In the genomic region with DNA sequence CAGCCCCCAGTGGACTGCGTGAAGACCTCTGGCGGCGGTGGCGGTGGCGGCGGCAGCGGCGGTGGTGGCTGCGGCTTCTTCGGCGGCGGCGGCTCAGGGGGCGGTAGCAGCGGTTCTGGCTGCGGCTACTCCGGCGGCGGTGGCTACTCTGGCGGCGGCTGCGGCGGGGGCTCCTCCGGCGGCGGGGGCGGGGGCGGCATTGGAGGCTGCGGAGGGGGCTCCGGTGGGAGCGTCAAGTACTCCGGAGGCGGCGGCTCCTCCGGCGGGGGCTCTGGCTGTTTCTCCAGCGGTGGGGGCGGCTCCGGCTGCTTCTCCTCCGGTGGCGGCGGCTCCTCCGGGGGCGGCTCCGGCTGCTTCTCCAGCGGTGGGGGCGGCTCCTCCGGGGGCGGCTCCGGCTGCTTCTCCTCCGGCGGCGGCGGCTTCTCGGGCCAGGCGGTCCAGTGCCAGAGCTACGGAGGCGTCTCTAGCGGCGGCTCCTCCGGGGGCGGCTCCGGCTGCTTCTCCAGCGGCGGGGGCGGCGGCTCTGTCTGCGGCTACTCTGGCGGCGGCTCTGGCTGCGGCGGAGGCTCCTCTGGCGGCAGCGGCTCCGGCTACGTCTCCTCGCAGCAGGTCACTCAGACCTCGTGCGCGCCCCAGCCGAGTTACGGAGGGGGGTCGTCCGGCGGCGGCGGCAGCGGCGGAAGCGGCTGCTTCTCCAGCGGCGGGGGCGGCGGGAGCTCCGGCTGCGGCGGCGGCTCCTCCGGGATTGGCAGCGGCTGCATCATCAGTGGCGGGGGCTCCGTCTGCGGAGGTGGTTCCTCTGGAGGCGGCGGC, we compare ENCODE assay signal across 8 cellular contexts. TPM values are rescaled to one million over a fixed set of nuclear protein-coding genes. Genes with fewer than 3 reads are reported as not detected.
A peak's percentile ranks its signal among the peaks of the same experiment; 100 is the strongest.
DNase-seq lines count a peak whose midpoint lies in the region; ATAC-seq lines count a peak whose summit lies in the region.

No MANE protein-coding gene starts in this region.

- H3K9ac ChIP-seq in adipocyte (ENCODE audit: low read length) = no peak overlapping the region
- H3K9ac ChIP-seq in iPS-18a (ENCODE audit: low read length) = no peak overlapping the region

- no peaks in the 10 kb centered on the region for H3K36me3 Mint-ChIP-seq in CD4-positive, CD25-positive, alpha-beta regulatory T cell

- H3K4me3 Mint-ChIP-seq in CD4-positive, CD25-positive, alpha-beta regulatory T cell = peak overlapping the region; percentile 71 to 85 (median 82)

- no peaks in the 10 kb centered on the region for H3K36me3 ChIP-seq in CD4-positive, CD25-positive, alpha-beta regulatory T cell (ENCODE audit: control insufficient read depth, insufficient read depth, low read length)
- H3K36me3 ChIP-seq in adipocyte (ENCODE audit: control insufficient read depth, insufficient read depth, low read length, severe bottlenecking) (no peaks in the 10 kb centered on the region), iPS-18a (ENCODE audit: control insufficient read depth, low read depth, low read length) (no peaks in the 10 kb centered on the region)

- peaks cover 26% of the 10 kb centered on the region for H3K4me1 ChIP-seq in CD4-positive, CD25-positive, alpha-beta regulatory T cell (ENCODE audit: control insufficient read depth, insufficient read depth, low read length, poor library complexity, severe bottlenecking)
- H3K4me1 ChIP-seq in adipocyte (ENCODE audit: control insufficient read depth, insufficient read depth, low read length) (no peaks in the 10 kb centered on the region), iPS-18a (ENCODE audit: control insufficient read depth, low read depth, low read length) (peaks cover 4% of the 10 kb centered on the region)

- H3K9me3 Mint-ChIP-seq in CD4-positive, CD25-positive, alpha-beta regulatory T cell = peaks cover 0 to 2% (median 0%) of the 10 kb centered on the region in 7 donors

- no peaks in the 10 kb centered on the region for H3K9me3 ChIP-seq in CD4-positive, CD25-positive, alpha-beta regulatory T cell (ENCODE audit: control insufficient read depth in 2 of 2, low read length in 2 of 2)
- H3K9me3 ChIP-seq in adipocyte (ENCODE audit: control insufficient read depth, low read length) = no peaks in the 10 kb centered on the region
- H3K9me3 ChIP-seq in iPS-18a (ENCODE audit: control insufficient read depth, low read depth, low read length) = no peaks in the 10 kb centered on the region

- DNase-seq in CD4-positive, CD25-positive, alpha-beta regulatory T cell = peak in 2 of 3 donors; percentile 9 to 18
- DNase-seq in NCI-H1092 (lab: John Stamatoyannopoulos, UW) (peak; percentile 12), adipocyte (ENCODE audit: low read depth) (peak; percentile 49)
- DNase-seq in stimulated activated CD4-positive, alpha-beta T cell treated with anti-CD3 and anti-CD28 coated beads, TNF-alpha, amount 100 ng/mL, for 1 hour (ENCODE audit: low read depth in 3 of 3, low spot score in 1 of 3) = peak in 2 of 3 donors; percentile 16 to 21

- no peak overlapping the region for H3K27ac ChIP-seq in CD4-positive, CD25-positive, alpha-beta regulatory T cell (ENCODE audit: insufficient read depth, low read length, poor library complexity, severe bottlenecking)
- H3K27ac ChIP-seq in iPS-18a (ENCODE audit: low read length) = no peak overlapping the region

- H3K27ac Mint-ChIP-seq in CD4-positive, CD25-positive, alpha-beta regulatory T cell = no peak overlapping the region

- peaks cover 0 to 30% (median 20%) of the 10 kb centered on the region in 4 donors for H3K4me1 Mint-ChIP-seq in CD4-positive, CD25-positive, alpha-beta regulatory T cell

- peaks cover 55% of the 10 kb centered on the region for H3K27me3 Mint-ChIP-seq in CD4-positive, CD25-positive, alpha-beta regulatory T cell

- no peak overlapping the region for H3K4me3 ChIP-seq in CD4-positive, CD25-positive, alpha-beta regulatory T cell (ENCODE audit: low read depth, low read length)
- peak overlapping the region; percentile 52 for H3K4me3 ChIP-seq in adipocyte (ENCODE audit: low read length)
- H3K4me3 ChIP-seq in iPS-18a (ENCODE audit: low read length) = peak overlapping the region; percentile 60

- peaks cover 32% of the 10 kb centered on the region for H3K27me3 ChIP-seq in CD4-positive, CD25-positive, alpha-beta regulatory T cell (ENCODE audit: control insufficient read depth, insufficient read depth, low read length)
- peaks cover 29% of the 10 kb centered on the region for H3K27me3 ChIP-seq in adipocyte (replicated peaks; ENCODE audit: control insufficient read depth, insufficient read depth, low read length)
- H3K27me3 ChIP-seq in iPS-18a (ENCODE audit: control insufficient read depth, insufficient read depth, low read length) = peaks cover 51% of the 10 kb centered on the region

- peak; percentile 16 to 38 for ATAC-seq in CD4-positive, CD25-positive, alpha-beta regulatory T cell (ENCODE audit: low read depth in 2 of 2)
- no peak for ATAC-seq in HG02981 (IDR thresholded peaks at IDR 0.05; ENCODE audit: unreplicated experiment)
- ATAC-seq in HG03196 (IDR thresholded peaks at IDR 0.05; ENCODE audit: unreplicated experiment) = no peak
- ATAC-seq in GM21390 (IDR thresholded peaks at IDR 0.05; ENCODE audit: unreplicated experiment) = no peak

RNA-seq across cellular contexts. Expression of gene LORICRIN, which starts 1.7 kb away (rescaled TPM):
- total RNA-seq in CD4-positive, CD25-positive, alpha-beta regulatory T cell = not detected
- not detected for polyA plus RNA-seq in CD4-positive, CD25-positive, alpha-beta regulatory T cell

RNA-seq across cellular contexts. Expression of gene PRR9, which starts 43.8 kb away (rescaled TPM):
- total RNA-seq in CD4-positive, CD25-positive, alpha-beta regulatory T cell = not detected
- polyA plus RNA-seq in CD4-positive, CD25-positive, alpha-beta regulatory T cell = not detected

RNA-seq across cellular contexts. Expression of gene PGLYRP3, which starts 51.6 kb away (rescaled TPM):
- total RNA-seq in CD4-positive, CD25-positive, alpha-beta regulatory T cell = not detected
- polyA plus RNA-seq in CD4-positive, CD25-positive, alpha-beta regulatory T cell = not detected

RNA-seq across cellular contexts. Expression of gene LELP1, which starts 58.0 kb away (rescaled TPM):
- total RNA-seq in CD4-positive, CD25-positive, alpha-beta regulatory T cell = not detected
- polyA plus RNA-seq in CD4-positive, CD25-positive, alpha-beta regulatory T cell = not detected

Comparison
In these comparisons a context has a peak if more than half of its experiments do, and no peak if none do; other contexts are left out.
1. ATAC-seq: peak in CD4-positive, CD25-positive, alpha-beta regulatory T cell (2 of 2); none in HG02981 (single experiment), HG03196 (single experiment) and GM21390 (single experiment).
2. Peak in every context shown above with its lines, with median percentiles within 50 percentile points of each other: DNase-seq.